Comparison of ENCODE assay signal across 20 cellular contexts in genomic region chr12:73308079-73308478, GRCh38.
"Had no signal": no experiment of that assay in that cellular context is flagged by ENCODE, and none has a peak within 500 bp of the region (broad histone marks: within the 10 kb centered on the region; RNA-seq: fewer than 3 reads in every experiment).

No MANE protein-coding gene starts in this region.

- H3K27ac ChIP-seq: adrenal gland, dorsolateral prefrontal cortex, gastroesophageal sphincter, heart right ventricle, neutrophil, parathyroid adenoma, tibial nerve, uterus had no signal

- H3K4me1 ChIP-seq: adrenal gland, gastroesophageal sphincter, heart right ventricle, parathyroid adenoma, tibial nerve, uterus had no signal

- DNase-seq: activated B cell treated with CpG ODN at 0.5 μM for 24 hours; activated CD4-positive, alpha-beta T cell treated with anti-CD3 and anti-CD28 coated beads for 48 hours; activated CD8-positive, alpha-beta memory T cell treated with anti-CD3 and anti-CD28 coated beads, Interleukin-2, amount 50 U/mL, for 4 hours; activated CD8-positive, alpha-beta T cell treated with anti-CD3 and anti-CD28 coated beads, Interleukin-2, amount 10 ng/mL, durations not matched to agents 7 days and 5 days; activated effector memory CD4-positive, alpha-beta T cell treated with anti-CD3 and anti-CD28 coated beads, Interleukin-2, amount 50 U/mL, for 16 hours; activated T-cell treated with anti-CD3 and anti-CD28 coated beads, Interleukin-2, amount 50 U/mL, for 48 hours; adrenal gland; dorsolateral prefrontal cortex; endodermal cell; heart right ventricle; left colon; natural killer cell; stimulated activated CD4-positive, alpha-beta T cell treated with anti-CD3 and anti-CD28 coated beads, Interleukin-15, amount 100 ng/mL, for 24 hours; stimulated activated CD4-positive, alpha-beta T cell treated with anti-CD3 and anti-CD28 coated beads, Interleukin-4, amount 100 ng/mL, for 24 hours; stimulated activated naive CD4-positive, alpha-beta T cell; uterus had no signal

- H3K36me3 ChIP-seq: adrenal gland, gastroesophageal sphincter, heart right ventricle, neutrophil, tibial nerve, uterus had no signal

- ATAC-seq: activated CD8-positive, alpha-beta T cell treated with anti-CD3 and anti-CD28 coated beads, Interleukin-2, amount 10 ng/mL, durations not matched to agents 7 days and 5 days; gastroesophageal sphincter; heart right ventricle; left colon; natural killer cell had no signal

- H3K4me3 ChIP-seq: adrenal gland, gastroesophageal sphincter, heart right ventricle, tibial nerve, uterus had no signal

- H3K9me3 ChIP-seq: adrenal gland, gastroesophageal sphincter, neutrophil, tibial nerve, uterus had no signal

- H3K27me3 ChIP-seq: adrenal gland, dorsolateral prefrontal cortex, gastroesophageal sphincter, heart right ventricle, neutrophil, tibial nerve, uterus had no signal
